ENCODE assay signal across 16 cellular contexts in genomic region chr5:38639377-38640011, GRCh38.
"Had no signal": no experiment of that assay in that cellular context is flagged by ENCODE, and none has a peak within 500 bp of the region (broad histone marks: within the 10 kb centered on the region; RNA-seq: fewer than 3 reads in every experiment).

No MANE protein-coding gene starts in this region.

- H3K4me1 Mint-ChIP-seq: activated naive CD4-positive, alpha-beta T cell treated with anti-CD3 and anti-CD28 coated beads, Interleukin-2, amount 50 U/mL, for 24 hours; central memory CD8-positive, alpha-beta T cell; natural killer cell had no signal

- ATAC-seq: activated CD4-positive, CD25-positive, alpha-beta regulatory T cell treated with anti-CD3 and anti-CD28 coated beads, Interleukin-2, amount 50 U/mL, for 24 hours; mucosa of descending colon; natural killer cell had no signal

- FAIRE-seq: frontal cortex, kidney had no signal

- DNase-seq: activated T-cell treated with anti-CD3 and anti-CD28 coated beads, Interleukin-2, amount 50 U/mL, for 1 hour; amniotic stem cell; cortex of kidney; effector CD8-positive, alpha-beta T cell; kidney; mucosa of descending colon; natural killer cell; nucleus accumbens; stimulated activated CD4-positive, alpha-beta T cell treated with anti-CD3 and anti-CD28 coated beads, Interleukin-4, amount 100 ng/mL, for 4 hours; T-helper 2 cell had no signal

- H3K27ac ChIP-seq: prostate gland had no signal

- H3K4me3 ChIP-seq: mucosa of descending colon, prostate gland had no signal

- H3K9me3 Mint-ChIP-seq: activated naive CD4-positive, alpha-beta T cell treated with anti-CD3 and anti-CD28 coated beads, Interleukin-2, amount 50 U/mL, for 24 hours; central memory CD8-positive, alpha-beta T cell; natural killer cell had no signal

- H3K36me3 Mint-ChIP-seq: activated naive CD4-positive, alpha-beta T cell treated with anti-CD3 and anti-CD28 coated beads, Interleukin-2, amount 50 U/mL, for 24 hours; brain; natural killer cell had no signal

- H3K36me3 ChIP-seq: prostate gland had no signal

- H3K27ac Mint-ChIP-seq: activated naive CD4-positive, alpha-beta T cell treated with anti-CD3 and anti-CD28 coated beads, Interleukin-2, amount 50 U/mL, for 24 hours; natural killer cell had no signal

- H3K9me3 ChIP-seq: mucosa of descending colon, prostate gland had no signal

- H3K4me3 Mint-ChIP-seq: activated naive CD4-positive, alpha-beta T cell treated with anti-CD3 and anti-CD28 coated beads, Interleukin-2, amount 50 U/mL, for 24 hours; brain; central memory CD8-positive, alpha-beta T cell; natural killer cell had no signal
